10 cellular contexts compared by ENCODE assay signal in the genomic region with DNA sequence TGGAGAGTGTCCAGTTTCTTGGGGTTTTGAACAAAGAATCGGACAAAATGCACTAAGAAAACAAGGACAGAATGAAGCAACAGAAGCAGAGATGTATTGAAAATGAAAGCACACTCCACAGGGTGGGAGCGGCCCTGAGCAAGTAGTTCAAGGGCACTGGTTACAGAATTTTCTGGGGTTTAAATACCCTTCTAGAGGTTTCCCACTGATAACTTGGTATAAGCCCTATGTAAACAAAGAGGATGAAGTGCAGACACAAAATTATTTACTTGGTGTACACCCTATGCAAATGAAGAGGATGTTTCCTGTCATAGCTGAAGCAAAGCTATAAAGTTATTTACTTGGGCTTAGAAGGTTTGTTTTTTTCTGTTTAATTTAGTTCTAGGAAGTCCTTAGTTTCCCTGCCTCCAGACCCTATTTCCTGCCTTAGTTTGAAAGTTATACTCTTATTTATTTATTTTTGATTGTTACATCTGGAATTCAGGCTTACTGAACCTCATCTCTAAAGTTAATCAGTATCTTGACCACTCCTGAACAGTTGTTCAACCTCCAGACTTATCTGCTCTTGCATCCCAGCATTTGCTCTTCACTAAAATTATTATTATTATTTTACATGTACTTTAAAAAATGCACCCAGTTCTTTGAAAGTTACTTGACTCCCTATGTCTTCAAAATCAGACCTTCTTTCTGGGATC.
DNase-seq lines count a peak whose midpoint lies in the region; ATAC-seq and TF ChIP-seq lines count a peak whose summit lies in the region.
"Had no signal": no experiment of that assay in that cellular context is flagged by ENCODE, and none has a peak within 500 bp of the region (broad histone marks: within the 10 kb centered on the region; RNA-seq: fewer than 3 reads in every experiment).

No MANE protein-coding gene starts in this region.

- H3K4me1 Mint-ChIP-seq in Calu3 (ENCODE audit: low read depth, unreplicated experiment), result peaks cover 63% of the 10 kb centered on the region
- peaks cover 10% of the 10 kb centered on the region for H3K4me1 Mint-ChIP-seq in activated T-helper 2 cell treated with anti-CD3 and anti-CD28 coated beads, Interferon-gamma antibody, Interleukin-2, Interleukin-4, amounts not matched to agents 10 μg/mL and 5 μg/mL and 100 μg/mL, durations not matched to agents 14 hours and 24 hours and 36 hours (ENCODE audit: low read depth)

- peaks cover 13% of the 10 kb centered on the region for H3K4me1 ChIP-seq in mesenchymal stem cell (ENCODE audit: control insufficient read depth, insufficient read depth, low read depth, low read length)
- no peaks in the 10 kb centered on the region for H3K4me1 ChIP-seq in Peyer's patch

- no TSS peak for BruUV-seq in Calu3 (replicated peaks; lab: Mats Ljungman, UMichigan)

- H2AFZ ChIP-seq in mesenchymal stem cell (ENCODE audit: low read depth, low read length), result no peak overlapping the region

- no peaks in the 10 kb centered on the region for H3K27me3 ChIP-seq in mesenchymal stem cell (ENCODE audit: control insufficient read depth in 1 of 2, insufficient read depth in 1 of 2, low read length in 2 of 2)
- H3K27me3 ChIP-seq in Peyer's patch, result no peaks in the 10 kb centered on the region

- no peak overlapping the region for H3K4ac ChIP-seq in mesenchymal stem cell (ENCODE audit: low read depth in 1 of 2, low read length in 2 of 2)

- H3K4me2 ChIP-seq in mesenchymal stem cell (ENCODE audit: low read length, poor library complexity, severe bottlenecking), result no peak overlapping the region

- H3K9me3 Mint-ChIP-seq in Calu3 (ENCODE audit: low read depth, unreplicated experiment), result peaks cover 3% of the 10 kb centered on the region
- no peaks in the 10 kb centered on the region for H3K9me3 Mint-ChIP-seq in activated T-helper 2 cell treated with anti-CD3 and anti-CD28 coated beads, Interferon-gamma antibody, Interleukin-2, Interleukin-4, amounts not matched to agents 10 μg/mL and 5 μg/mL and 100 μg/mL, durations not matched to agents 14 hours and 24 hours and 36 hours

- peaks cover 18% of the 10 kb centered on the region for H3K79me1 ChIP-seq in mesenchymal stem cell (replicated peaks; ENCODE audit: low read length, poor library complexity, severe bottlenecking)

- peak overlapping the region; percentile 70 for H2AK5ac ChIP-seq in mesenchymal stem cell (ENCODE audit: low read length, severe bottlenecking)

- peaks cover 0 to 9% of the 10 kb centered on the region in 2 experiments for H3K36me3 ChIP-seq in mesenchymal stem cell (ENCODE audit: control insufficient read depth in 1 of 2, insufficient read depth in 2 of 2, low read depth in 1 of 2, low read length in 2 of 2)
- no peaks in the 10 kb centered on the region for H3K36me3 ChIP-seq in Peyer's patch

- H4K8ac ChIP-seq in mesenchymal stem cell (ENCODE audit: low read length), result no peak overlapping the region

- no peaks in the 10 kb centered on the region for H3K9me3 ChIP-seq in mesenchymal stem cell (ENCODE audit: control insufficient read depth, low read length)
- H3K9me3 ChIP-seq in Peyer's patch, result no peaks in the 10 kb centered on the region

- H3K18ac ChIP-seq in mesenchymal stem cell (ENCODE audit: low read depth in 1 of 2, low read length in 2 of 2), result no peak overlapping the region

- H2BK15ac ChIP-seq in mesenchymal stem cell (ENCODE audit: low read depth, poor library complexity, severe bottlenecking), result no peak overlapping the region

- DNase-seq in Calu3, result no peak
- DNase-seq in LNCaP clone FGC (ENCODE audit: low read depth), result peak; percentile 39
- no peak for DNase-seq in activated T-helper 2 cell treated with anti-CD3 and anti-CD28 coated beads, Interferon-gamma antibody, Interleukin-2, Interleukin-4, amounts not matched to agents 10 μg/mL and 5 μg/mL and 100 μg/mL, durations not matched to agents 14 hours and 24 hours and 36 hours (ENCODE audit: low spot score)
- DNase-seq in mesenchymal stem cell, result peak; percentile 70
- no peak for DNase-seq in Peyer's patch
- no peak for DNase-seq in sciatic nerve (ENCODE audit: low spot score)
- DNase-seq: activated effector memory CD4-positive, alpha-beta T cell treated with Interleukin-2 at 50 U/mL for 16 hours; GDM1 had no signal

- no peak for ATAC-seq in GM19467 (IDR thresholded peaks at IDR 0.05; ENCODE audit: unreplicated experiment)
- no peak for ATAC-seq in sciatic nerve

- peak overlapping the region; percentile 38 for H3K9ac ChIP-seq in mesenchymal stem cell (ENCODE audit: low read length)

- peak overlapping the region; percentile 81 for H2BK5ac ChIP-seq in mesenchymal stem cell (ENCODE audit: low read depth, low read length, poor library complexity, severe bottlenecking)

- H3K27ac Mint-ChIP-seq in Calu3 (ENCODE audit: unreplicated experiment), result peak overlapping the region; percentile 60
- no peak overlapping the region for H3K27ac Mint-ChIP-seq in activated T-helper 2 cell treated with anti-CD3 and anti-CD28 coated beads, Interferon-gamma antibody, Interleukin-2, Interleukin-4, amounts not matched to agents 10 μg/mL and 5 μg/mL and 100 μg/mL, durations not matched to agents 14 hours and 24 hours and 36 hours

- H3K14ac ChIP-seq in mesenchymal stem cell (ENCODE audit: low read length in 2 of 2), result no peak overlapping the region

- WGBS in mesenchymal stem cell, result 29% methylated on average over 2 of the region's 2 CpGs

- H3K27me3 Mint-ChIP-seq in Calu3 (ENCODE audit: unreplicated experiment), result no peaks in the 10 kb centered on the region
- peaks cover 7% of the 10 kb centered on the region for H3K27me3 Mint-ChIP-seq in activated T-helper 2 cell treated with anti-CD3 and anti-CD28 coated beads, Interferon-gamma antibody, Interleukin-2, Interleukin-4, amounts not matched to agents 10 μg/mL and 5 μg/mL and 100 μg/mL, durations not matched to agents 14 hours and 24 hours and 36 hours (ENCODE audit: low read depth)

- H3K27ac ChIP-seq in mesenchymal stem cell (ENCODE audit: low read length, poor library complexity, severe bottlenecking) (peak overlapping the region; percentile 99), Peyer's patch (peak overlapping the region in 1 of 4 donors; percentile 29)

- no peak overlapping the region for H2BK12ac ChIP-seq in mesenchymal stem cell (ENCODE audit: low read length in 2 of 2)

- H3K4me3 Mint-ChIP-seq in Calu3 (ENCODE audit: low read depth, unreplicated experiment), result no peak overlapping the region
- H3K4me3 Mint-ChIP-seq in activated T-helper 2 cell treated with anti-CD3 and anti-CD28 coated beads, Interferon-gamma antibody, Interleukin-2, Interleukin-4, amounts not matched to agents 10 μg/mL and 5 μg/mL and 100 μg/mL, durations not matched to agents 14 hours and 24 hours and 36 hours (ENCODE audit: low read depth), result peak overlapping the region; percentile 24

- H4K91ac ChIP-seq in mesenchymal stem cell (ENCODE audit: low read length), result no peak overlapping the region

- H3K23ac ChIP-seq in mesenchymal stem cell (ENCODE audit: low read length in 2 of 2), result no peak overlapping the region

- H3K36me3 Mint-ChIP-seq in Calu3 (ENCODE audit: insufficient read depth, unreplicated experiment), result peaks cover 5% of the 10 kb centered on the region
- H3K36me3 Mint-ChIP-seq in activated T-helper 2 cell treated with anti-CD3 and anti-CD28 coated beads, Interferon-gamma antibody, Interleukin-2, Interleukin-4, amounts not matched to agents 10 μg/mL and 5 μg/mL and 100 μg/mL, durations not matched to agents 14 hours and 24 hours and 36 hours (ENCODE audit: low read depth), result no peaks in the 10 kb centered on the region

- CTCF ChIA-PET in Calu3 (lab: Charles Lee), result no interaction called here

- TF ChIP-seq POLR2A in Peyer's patch (IDR thresholded peaks at IDR 0.05), result no peak

- intact Hi-C loops in Calu3 (cut with micrococcal nuclease; ENCODE audit: unreplicated experiment), result loop anchor here (5.0 kb wide), 1 partner anchor 42 kb away; no protein-coding TSS in a partner anchor
- intact Hi-C loops in activated T-helper 2 cell treated with anti-CD3 and anti-CD28 coated beads, Interferon-gamma antibody, Interleukin-2, Interleukin-4, amounts not matched to agents 10 μg/mL and 5 μg/mL and 100 μg/mL, durations not matched to agents 14 hours and 24 hours and 36 hours (cut with micrococcal nuclease), result no loop called here
- intact Hi-C loops in sciatic nerve (cut with DNase I), result no loop called here

- H2BK120ac ChIP-seq in mesenchymal stem cell (ENCODE audit: low read depth, low read length), result no peak overlapping the region

- H3K4me3 ChIP-seq in LNCaP clone FGC (ENCODE audit: low read depth, low read length) (no peak overlapping the region), mesenchymal stem cell (ENCODE audit: insufficient read depth in 1 of 2, low read depth in 1 of 2, low read length in 2 of 2) (no peak overlapping the region), Peyer's patch (no peak overlapping the region)
- H3K4me3 ChIP-seq: lung had no signal

- TF ChIP-seq CTCF in Calu3 (IDR thresholded peaks at IDR 0.05; ENCODE audit: unreplicated experiment) (no peak), LNCaP clone FGC (IDR thresholded peaks at IDR 0.05; ENCODE audit: control insufficient read depth, extremely low read depth, insufficient read depth) (no peak), Peyer's patch (IDR thresholded peaks at IDR 0.05) (no peak)

Comparison
In these comparisons a context has a peak if more than half of its experiments do, and no peak if none do; other contexts are left out.
1. DNase-seq: peak in LNCaP clone FGC (single experiment) and mesenchymal stem cell (single experiment); none in Calu3 (single experiment), activated T-helper 2 cell treated with anti-CD3 and anti-CD28 coated beads, Interferon-gamma antibody, Interleukin-2, Interleukin-4, amounts not matched to agents 10 μg/mL and 5 μg/mL and 100 μg/mL, durations not matched to agents 14 hours and 24 hours and 36 hours (single experiment), Peyer's patch (0 of 3) and sciatic nerve (single experiment).